8 cellular contexts compared by ENCODE assay signal in genomic region chr6:25652007-25652515, GRCh38. TPM values are rescaled to one million over a fixed set of nuclear protein-coding genes. Genes with fewer than 3 reads are reported as not detected.
DNase-seq lines count a peak whose midpoint lies in the region; ATAC-seq and TF ChIP-seq lines count a peak whose summit lies in the region.

TSS of gene SCGN (plus strand) at chr6:25652215. CDS start at chr6:25652404, 189 bp downstream.

- H3K36me3 ChIP-seq in mucosa of stomach (ENCODE audit: control insufficient read depth, insufficient read depth, low read length) (no peaks in the 10 kb centered on the region), testis (ENCODE audit: low read depth, missing control alignments) (no peaks in the 10 kb centered on the region)

- no peak within 1 kb of the TSS for H3K27ac ChIP-seq in testis

- DNase-seq in Calu3 (peak; percentile 88), LoVo (ENCODE audit: low spot score) (peak; percentile 45), testis (peak; percentile 75)
- peak; percentile 57 to 64 for DNase-seq in activated CD4-positive, alpha-beta T cell treated with anti-CD3 and anti-CD28 coated beads, Interleukin-2, amount 50 U/mL, for 48 hours

- H3K4me3 Mint-ChIP-seq in Calu3 (ENCODE audit: low read depth, unreplicated experiment), result peak within 1 kb of the TSS; percentile 69

- H3K27me3 Mint-ChIP-seq in Calu3 (ENCODE audit: unreplicated experiment), result peaks cover 56% of the 10 kb centered on the region

- H3K27me3 ChIP-seq in mucosa of stomach (ENCODE audit: control insufficient read depth, insufficient read depth, low read length), result peaks cover 17% of the 10 kb centered on the region
- H3K27me3 ChIP-seq in testis, result no peaks in the 10 kb centered on the region

- H3K4me3 ChIP-seq in mucosa of stomach (ENCODE audit: low read length) (no peak within 1 kb of the TSS), testis (peak within 1 kb of the TSS in 1 of 2 donors; percentile 6)

- no peaks in the 10 kb centered on the region for H3K4me1 ChIP-seq in mucosa of stomach (ENCODE audit: control insufficient read depth, insufficient read depth, low read length)
- H3K4me1 ChIP-seq in testis, result no peaks in the 10 kb centered on the region

- TF ChIP-seq CTCF in Calu3 (IDR thresholded peaks at IDR 0.05; ENCODE audit: unreplicated experiment) (no peak), testis (IDR thresholded peaks at IDR 0.05) (no peak)

- H3K36me3 Mint-ChIP-seq in Calu3 (ENCODE audit: insufficient read depth, unreplicated experiment), result no peaks in the 10 kb centered on the region

- CTCF ChIA-PET in Calu3 (lab: Charles Lee), result interaction anchor here (0.6 to 1.9 kb wide), 4 partner anchors 11 to 113 kb away, joined by 3 to 7 read pairs (median 5); no protein-coding TSS in a partner anchor

- no TSS peak for BruUV-seq in Calu3 (replicated peaks; lab: Mats Ljungman, UMichigan)

- 1 to 2% methylated on average over 31 to 35 of the region's 35 CpGs for WGBS in testis, 2 donors

- no peak for TF ChIP-seq POLR2A in testis (IDR thresholded peaks at IDR 0.05)

- no peak within 1 kb of the TSS for H3K27ac Mint-ChIP-seq in Calu3 (ENCODE audit: unreplicated experiment)

- peaks cover 10% of the 10 kb centered on the region for H3K4me1 Mint-ChIP-seq in Calu3 (ENCODE audit: low read depth, unreplicated experiment)

- intact Hi-C loops in Calu3 (cut with micrococcal nuclease; ENCODE audit: unreplicated experiment), result no loop called here
- intact Hi-C loops in testis (cut with DNase I; ENCODE audit: low total_unique reads), result no loop called here

- H3K9me3 ChIP-seq in mucosa of stomach (ENCODE audit: control insufficient read depth, low read length) (no peaks in the 10 kb centered on the region), testis (no peaks in the 10 kb centered on the region)

- no peaks in the 10 kb centered on the region for H3K9me3 Mint-ChIP-seq in Calu3 (ENCODE audit: low read depth, unreplicated experiment)

- peak within 1 kb of the TSS; percentile 3 for H3K9ac ChIP-seq in mucosa of stomach (ENCODE audit: low read length)

- peak; percentile 66 for ATAC-seq in esophagus mucosa
- no peak for ATAC-seq in HG03095 (IDR thresholded peaks at IDR 0.05; ENCODE audit: unreplicated experiment)
- no peak for ATAC-seq in GM18517 (IDR thresholded peaks at IDR 0.05; ENCODE audit: unreplicated experiment)

RNA-seq across cellular contexts. Expression of gene SCGN, which starts in this region (rescaled TPM):
- total RNA-seq in Calu3 (2022) (3.5 and 3.7 TPM in 2 replicates), esophagus mucosa (not detected), testis (1 to 10 TPM in 1 of 2 donors, under 1 TPM in 1; 0.37 to 2.0 TPM)
- 0.73 TPM for polyA plus RNA-seq in testis (ENCODE audit: insufficient read depth, low read depth, low replicate concordance)

Comparison
In these comparisons a context has a peak if more than half of its experiments do, and no peak if none do; other contexts are left out.
1. Peak in ATAC-seq in esophagus mucosa; RNA of the gene not detected or under 1 TPM.